ENCODE assay signal across 9 cellular contexts in genomic region chr4:2852481-2852881, GRCh38. TPM values are rescaled to one million over a fixed set of nuclear protein-coding genes. Genes with fewer than 3 reads are reported as not detected.
A peak's percentile ranks its signal among the peaks of the same experiment; 100 is the strongest.
DNase-seq lines count a peak whose midpoint lies in the region; ATAC-seq and TF ChIP-seq lines count a peak whose summit lies in the region.
"Had no signal": no experiment of that assay in that cellular context is flagged by ENCODE, and none has a peak within 500 bp of the region (broad histone marks: within the 10 kb centered on the region; RNA-seq: fewer than 3 reads in every experiment).

No MANE protein-coding gene starts in this region.

- H3K9me3 Mint-ChIP-seq in activated T-helper 17 cell treated with anti-CD3 and anti-CD28 coated beads, Interleukin-2, amount 50 U/mL, for 72 hours, result no peaks in the 10 kb centered on the region
- H3K9me3 Mint-ChIP-seq in naive B cell, result no peaks in the 10 kb centered on the region

- peak overlapping the region; percentile 18 for H3K4me3 Mint-ChIP-seq in activated T-helper 17 cell treated with anti-CD3 and anti-CD28 coated beads, Interleukin-2, amount 50 U/mL, for 72 hours
- H3K4me3 Mint-ChIP-seq in naive B cell, result peak overlapping the region; percentile 73 to 94 (median 85)

- TF ChIP-seq CTCF in GM13976 (IDR thresholded peaks at IDR 0.05; ENCODE audit: borderline replicate concordance, control extremely low read depth, extremely low read depth, insufficient read depth, missing control alignments), result no peak

- ATAC-seq in GM21825 (IDR thresholded peaks at IDR 0.05; ENCODE audit: unreplicated experiment) (peak; percentile 50), naive B cell (ENCODE audit: low read depth in 2 of 2) (peak; percentile 83 to 85)
- ATAC-seq in activated T-helper 17 cell treated with anti-CD3 and anti-CD28 coated beads, Interleukin-2, amount 50 U/mL, for 72 hours (replicated peaks), result no peak

- in situ Hi-C loops in GM13976 (cut with MboI; ENCODE audit: low sequenced_read_pairs, unreplicated experiment), result no loop called here

- DNase-seq in GM13976 (ENCODE audit: low spot score) (peak; percentile 45), naive B cell (peak; percentile 79), NCI-H2081 treated with DMSO at 0.1 percent for 48 hours (lab: John Stamatoyannopoulos, UW) (no peak), RKO (ENCODE audit: low spot score) (no peak), occipital lobe (lab: John Stamatoyannopoulos, UW) (no peak), NCI-H748 treated with DMSO at 0.1 percent for 48 hours (lab: John Stamatoyannopoulos, UW) (no peak)
- DNase-seq: effector CD8-positive, alpha-beta T cell had no signal

- H3K27ac Mint-ChIP-seq in activated T-helper 17 cell treated with anti-CD3 and anti-CD28 coated beads, Interleukin-2, amount 50 U/mL, for 72 hours, result no peak overlapping the region
- peak overlapping the region; percentile 94 to 98 (median 97) for H3K27ac Mint-ChIP-seq in naive B cell

- no peaks in the 10 kb centered on the region for H3K27me3 Mint-ChIP-seq in activated T-helper 17 cell treated with anti-CD3 and anti-CD28 coated beads, Interleukin-2, amount 50 U/mL, for 72 hours
- H3K27me3 Mint-ChIP-seq in naive B cell, result no peaks in the 10 kb centered on the region

- peaks cover 35% of the 10 kb centered on the region for H3K4me1 Mint-ChIP-seq in activated T-helper 17 cell treated with anti-CD3 and anti-CD28 coated beads, Interleukin-2, amount 50 U/mL, for 72 hours
- H3K4me1 Mint-ChIP-seq in naive B cell, result peaks cover 57 to 95% (median 83%) of the 10 kb centered on the region in 3 donors

- H3K36me3 Mint-ChIP-seq in activated T-helper 17 cell treated with anti-CD3 and anti-CD28 coated beads, Interleukin-2, amount 50 U/mL, for 72 hours (ENCODE audit: low read depth), result peaks cover 36% of the 10 kb centered on the region
- H3K36me3 Mint-ChIP-seq in naive B cell, result peaks cover 0 to 7% of the 10 kb centered on the region in 2 donors

RNA-seq across cellular contexts. Expression of gene ADD1, which starts 8.8 kb away (rescaled TPM):
- 100 to 1,000 TPM; 220 to 254 TPM for total RNA-seq in activated T-helper 17 cell treated with anti-CD3 and anti-CD28 coated beads, Interleukin-2, amount 50 U/mL, for 72 hours
- 100 to 1,000 TPM; 325 to 440 (median 349) TPM for polyA plus RNA-seq in naive B cell (ENCODE audit: low read depth in 6 of 6)
- total RNA-seq in occipital lobe, result 166 TPM

RNA-seq across cellular contexts. Expression of gene SH3BP2, which starts 59.6 kb away (rescaled TPM):
- 100 to 1,000 TPM in 1 of 2 donors, 10 to 100 TPM in 1; 83.5 to 122 TPM for total RNA-seq in activated T-helper 17 cell treated with anti-CD3 and anti-CD28 coated beads, Interleukin-2, amount 50 U/mL, for 72 hours
- 10 to 100 TPM; 14.3 to 91.1 (median 28.7) TPM for polyA plus RNA-seq in naive B cell (ENCODE audit: low read depth in 6 of 6)
- total RNA-seq in occipital lobe, result 24.8 TPM

Comparison
In these comparisons a context has a peak if more than half of its experiments do, and no peak if none do; other contexts are left out.
1. DNase-seq: peak in GM13976 (single experiment) and naive B cell (single experiment); none in NCI-H2081 treated with DMSO at 0.1 percent for 48 hours (single experiment), RKO (single experiment), occipital lobe (single experiment) and NCI-H748 treated with DMSO at 0.1 percent for 48 hours (single experiment).